ENCODE assay signal across 1 cellular context in the genomic region with DNA sequence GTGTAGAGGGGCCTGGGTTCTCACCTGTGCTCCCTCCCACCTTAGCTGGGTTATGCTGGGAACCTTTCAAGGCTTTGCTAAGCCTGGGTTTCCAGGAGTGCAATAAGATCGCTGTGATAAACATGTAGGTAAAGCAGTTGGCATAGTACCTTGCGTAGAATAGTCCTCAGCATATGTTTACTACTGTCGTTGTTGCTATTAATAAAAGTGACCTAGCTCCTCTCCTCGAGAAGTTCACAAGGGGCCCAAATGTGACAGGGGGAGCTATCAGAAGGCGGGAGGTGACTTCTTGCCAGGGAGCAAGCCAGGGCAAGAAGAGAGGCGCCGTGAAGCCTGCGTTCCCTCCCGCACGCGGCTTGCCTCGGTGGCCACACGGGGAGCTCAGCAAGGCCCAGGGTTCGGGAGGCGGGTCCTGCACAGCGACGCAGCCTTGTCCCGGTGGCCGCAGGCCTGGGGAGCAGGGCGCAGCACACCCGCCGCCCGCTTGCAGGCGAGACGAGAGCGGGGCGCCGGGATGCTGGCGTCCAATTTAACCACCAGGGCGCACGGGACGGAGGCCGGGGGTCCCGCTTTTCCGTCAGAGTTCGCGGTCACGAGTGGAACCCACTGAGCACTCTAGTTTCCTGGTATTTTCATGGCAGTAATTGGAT.
A peak's percentile ranks its signal among the peaks of the same experiment; 100 is the strongest.
TF ChIP-seq lines count a peak whose summit lies in the region.

No MANE protein-coding gene starts in this region.

TF ChIP-seq in HepG2, 621 proteins besides CTCF, POLR2A, EP300 and RAD21 (continued from another document and continues in another):
- TF ChIP-seq, protein P1, sequence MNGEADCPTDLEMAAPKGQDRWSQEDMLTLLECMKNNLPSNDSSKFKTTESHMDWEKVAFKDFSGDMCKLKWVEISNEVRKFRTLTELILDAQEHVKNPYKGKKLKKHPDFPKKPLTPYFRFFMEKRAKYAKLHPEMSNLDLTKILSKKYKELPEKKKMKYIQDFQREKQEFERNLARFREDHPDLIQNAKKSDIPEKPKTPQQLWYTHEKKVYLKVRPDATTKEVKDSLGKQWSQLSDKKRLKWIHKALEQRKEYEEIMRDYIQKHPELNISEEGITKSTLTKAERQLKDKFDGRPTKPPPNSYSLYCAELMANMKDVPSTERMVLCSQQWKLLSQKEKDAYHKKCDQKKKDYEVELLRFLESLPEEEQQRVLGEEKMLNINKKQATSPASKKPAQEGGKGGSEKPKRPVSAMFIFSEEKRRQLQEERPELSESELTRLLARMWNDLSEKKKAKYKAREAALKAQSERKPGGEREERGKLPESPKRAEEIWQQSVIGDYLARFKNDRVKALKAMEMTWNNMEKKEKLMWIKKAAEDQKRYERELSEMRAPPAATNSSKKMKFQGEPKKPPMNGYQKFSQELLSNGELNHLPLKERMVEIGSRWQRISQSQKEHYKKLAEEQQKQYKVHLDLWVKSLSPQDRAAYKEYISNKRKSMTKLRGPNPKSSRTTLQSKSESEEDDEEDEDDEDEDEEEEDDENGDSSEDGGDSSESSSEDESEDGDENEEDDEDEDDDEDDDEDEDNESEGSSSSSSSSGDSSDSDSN (CRISPR knock-in tag; IDR thresholded peaks at IDR 0.05) = peak; percentile 51
- TF ChIP-seq KDM5B (CRISPR knock-in tag; IDR thresholded peaks at IDR 0.05; ENCODE audit: borderline replicate concordance) (no peak), MLLT10 (CRISPR knock-in tag; IDR thresholded peaks at IDR 0.05) (no peak), MEIS1 (CRISPR knock-in tag; IDR thresholded peaks at IDR 0.05; ENCODE audit: borderline replicate concordance) (0 out of 2 replicates have a peak, but pooled peaks have one; percentile 41), SMAD9 (CRISPR knock-in tag; IDR thresholded peaks at IDR 0.05) (no peak), SPEN (CRISPR knock-in tag; IDR thresholded peaks at IDR 0.05; ENCODE audit: low read depth) (no peak), TSC22D2 (CRISPR knock-in tag; IDR thresholded peaks at IDR 0.05; ENCODE audit: borderline replicate concordance) (no peak), ZNF451 (CRISPR knock-in tag; IDR thresholded peaks at IDR 0.05) (no peak), GABPA (IDR thresholded peaks at IDR 0.05; ENCODE audit: low read depth, low read length) (no peak), GABPA (CRISPR knock-in tag; IDR thresholded peaks at IDR 0.05; ENCODE audit: low read depth) (no peak), REL (CRISPR knock-in tag; conservative IDR thresholded peaks at IDR 0.05) (no peak), ZNF317 (CRISPR knock-in tag; IDR thresholded peaks at IDR 0.05) (no peak), ZNF17 (CRISPR knock-in tag; IDR thresholded peaks at IDR 0.05) (no peak), MTA1 (CRISPR knock-in tag; IDR thresholded peaks at IDR 0.05; ENCODE audit: borderline replicate concordance) (no peak), KDM3A (CRISPR knock-in tag; IDR thresholded peaks at IDR 0.05; ENCODE audit: low read depth) (no peak), SAP130 (CRISPR knock-in tag; IDR thresholded peaks at IDR 0.05; ENCODE audit: low read depth) (no peak), KMT2B (CRISPR knock-in tag; IDR thresholded peaks at IDR 0.05) (no peak), DR1 (CRISPR knock-in tag; IDR thresholded peaks at IDR 0.05) (no peak), ZFAT (CRISPR knock-in tag; conservative IDR thresholded peaks at IDR 0.05) (no peak), THYN1 (CRISPR knock-in tag; IDR thresholded peaks at IDR 0.05; ENCODE audit: borderline replicate concordance, low read depth) (no peak)
- TF ChIP-seq, protein P2, sequence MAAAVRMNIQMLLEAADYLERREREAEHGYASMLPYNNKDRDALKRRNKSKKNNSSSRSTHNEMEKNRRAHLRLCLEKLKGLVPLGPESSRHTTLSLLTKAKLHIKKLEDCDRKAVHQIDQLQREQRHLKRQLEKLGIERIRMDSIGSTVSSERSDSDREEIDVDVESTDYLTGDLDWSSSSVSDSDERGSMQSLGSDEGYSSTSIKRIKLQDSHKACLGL (CRISPR knock-in tag; IDR thresholded peaks at IDR 0.05) = no peak
- TF ChIP-seq, protein P3, sequence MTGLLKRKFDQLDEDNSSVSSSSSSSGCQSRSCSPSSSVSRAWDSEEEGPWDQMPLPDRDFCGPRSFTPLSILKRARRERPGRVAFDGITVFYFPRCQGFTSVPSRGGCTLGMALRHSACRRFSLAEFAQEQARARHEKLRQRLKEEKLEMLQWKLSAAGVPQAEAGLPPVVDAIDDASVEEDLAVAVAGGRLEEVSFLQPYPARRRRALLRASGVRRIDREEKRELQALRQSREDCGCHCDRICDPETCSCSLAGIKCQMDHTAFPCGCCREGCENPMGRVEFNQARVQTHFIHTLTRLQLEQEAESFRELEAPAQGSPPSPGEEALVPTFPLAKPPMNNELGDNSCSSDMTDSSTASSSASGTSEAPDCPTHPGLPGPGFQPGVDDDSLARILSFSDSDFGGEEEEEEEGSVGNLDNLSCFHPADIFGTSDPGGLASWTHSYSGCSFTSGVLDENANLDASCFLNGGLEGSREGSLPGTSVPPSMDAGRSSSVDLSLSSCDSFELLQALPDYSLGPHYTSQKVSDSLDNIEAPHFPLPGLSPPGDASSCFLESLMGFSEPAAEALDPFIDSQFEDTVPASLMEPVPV (CRISPR knock-in tag; IDR thresholded peaks at IDR 0.05) = no peak
- TF ChIP-seq, protein P4, sequence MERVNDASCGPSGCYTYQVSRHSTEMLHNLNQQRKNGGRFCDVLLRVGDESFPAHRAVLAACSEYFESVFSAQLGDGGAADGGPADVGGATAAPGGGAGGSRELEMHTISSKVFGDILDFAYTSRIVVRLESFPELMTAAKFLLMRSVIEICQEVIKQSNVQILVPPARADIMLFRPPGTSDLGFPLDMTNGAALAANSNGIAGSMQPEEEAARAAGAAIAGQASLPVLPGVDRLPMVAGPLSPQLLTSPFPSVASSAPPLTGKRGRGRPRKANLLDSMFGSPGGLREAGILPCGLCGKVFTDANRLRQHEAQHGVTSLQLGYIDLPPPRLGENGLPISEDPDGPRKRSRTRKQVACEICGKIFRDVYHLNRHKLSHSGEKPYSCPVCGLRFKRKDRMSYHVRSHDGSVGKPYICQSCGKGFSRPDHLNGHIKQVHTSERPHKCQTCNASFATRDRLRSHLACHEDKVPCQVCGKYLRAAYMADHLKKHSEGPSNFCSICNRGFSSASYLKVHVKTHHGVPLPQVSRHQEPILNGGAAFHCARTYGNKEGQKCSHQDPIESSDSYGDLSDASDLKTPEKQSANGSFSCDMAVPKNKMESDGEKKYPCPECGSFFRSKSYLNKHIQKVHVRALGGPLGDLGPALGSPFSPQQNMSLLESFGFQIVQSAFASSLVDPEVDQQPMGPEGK (CRISPR knock-in tag; IDR thresholded peaks at IDR 0.05) = 0 out of 2 replicates have a peak, but pooled peaks have one; percentile 17
- TF ChIP-seq, protein P5, sequence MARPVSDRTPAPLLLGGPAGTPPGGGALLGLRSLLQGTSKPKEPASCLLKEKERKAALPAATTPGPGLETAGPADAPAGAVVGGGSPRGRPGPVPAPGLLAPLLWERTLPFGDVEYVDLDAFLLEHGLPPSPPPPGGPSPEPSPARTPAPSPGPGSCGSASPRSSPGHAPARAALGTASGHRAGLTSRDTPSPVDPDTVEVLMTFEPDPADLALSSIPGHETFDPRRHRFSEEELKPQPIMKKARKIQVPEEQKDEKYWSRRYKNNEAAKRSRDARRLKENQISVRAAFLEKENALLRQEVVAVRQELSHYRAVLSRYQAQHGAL (CRISPR knock-in tag; IDR thresholded peaks at IDR 0.05; ENCODE audit: not compliant biosample characterization) = no peak
- TF ChIP-seq, protein P6, sequence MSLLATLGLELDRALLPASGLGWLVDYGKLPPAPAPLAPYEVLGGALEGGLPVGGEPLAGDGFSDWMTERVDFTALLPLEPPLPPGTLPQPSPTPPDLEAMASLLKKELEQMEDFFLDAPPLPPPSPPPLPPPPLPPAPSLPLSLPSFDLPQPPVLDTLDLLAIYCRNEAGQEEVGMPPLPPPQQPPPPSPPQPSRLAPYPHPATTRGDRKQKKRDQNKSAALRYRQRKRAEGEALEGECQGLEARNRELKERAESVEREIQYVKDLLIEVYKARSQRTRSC (CRISPR knock-in tag; IDR thresholded peaks at IDR 0.05; ENCODE audit: low read depth) = no peak
- TF ChIP-seq, protein P7, sequence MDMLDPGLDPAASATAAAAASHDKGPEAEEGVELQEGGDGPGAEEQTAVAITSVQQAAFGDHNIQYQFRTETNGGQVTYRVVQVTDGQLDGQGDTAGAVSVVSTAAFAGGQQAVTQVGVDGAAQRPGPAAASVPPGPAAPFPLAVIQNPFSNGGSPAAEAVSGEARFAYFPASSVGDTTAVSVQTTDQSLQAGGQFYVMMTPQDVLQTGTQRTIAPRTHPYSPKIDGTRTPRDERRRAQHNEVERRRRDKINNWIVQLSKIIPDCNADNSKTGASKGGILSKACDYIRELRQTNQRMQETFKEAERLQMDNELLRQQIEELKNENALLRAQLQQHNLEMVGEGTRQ (IDR thresholded peaks at IDR 0.05; ENCODE audit: low read depth, low read length) = no peak
- TF ChIP-seq, protein P7 (CRISPR knock-in tag; IDR thresholded peaks at IDR 0.05; ENCODE audit: borderline replicate concordance) = no peak
- TF ChIP-seq, protein P8, sequence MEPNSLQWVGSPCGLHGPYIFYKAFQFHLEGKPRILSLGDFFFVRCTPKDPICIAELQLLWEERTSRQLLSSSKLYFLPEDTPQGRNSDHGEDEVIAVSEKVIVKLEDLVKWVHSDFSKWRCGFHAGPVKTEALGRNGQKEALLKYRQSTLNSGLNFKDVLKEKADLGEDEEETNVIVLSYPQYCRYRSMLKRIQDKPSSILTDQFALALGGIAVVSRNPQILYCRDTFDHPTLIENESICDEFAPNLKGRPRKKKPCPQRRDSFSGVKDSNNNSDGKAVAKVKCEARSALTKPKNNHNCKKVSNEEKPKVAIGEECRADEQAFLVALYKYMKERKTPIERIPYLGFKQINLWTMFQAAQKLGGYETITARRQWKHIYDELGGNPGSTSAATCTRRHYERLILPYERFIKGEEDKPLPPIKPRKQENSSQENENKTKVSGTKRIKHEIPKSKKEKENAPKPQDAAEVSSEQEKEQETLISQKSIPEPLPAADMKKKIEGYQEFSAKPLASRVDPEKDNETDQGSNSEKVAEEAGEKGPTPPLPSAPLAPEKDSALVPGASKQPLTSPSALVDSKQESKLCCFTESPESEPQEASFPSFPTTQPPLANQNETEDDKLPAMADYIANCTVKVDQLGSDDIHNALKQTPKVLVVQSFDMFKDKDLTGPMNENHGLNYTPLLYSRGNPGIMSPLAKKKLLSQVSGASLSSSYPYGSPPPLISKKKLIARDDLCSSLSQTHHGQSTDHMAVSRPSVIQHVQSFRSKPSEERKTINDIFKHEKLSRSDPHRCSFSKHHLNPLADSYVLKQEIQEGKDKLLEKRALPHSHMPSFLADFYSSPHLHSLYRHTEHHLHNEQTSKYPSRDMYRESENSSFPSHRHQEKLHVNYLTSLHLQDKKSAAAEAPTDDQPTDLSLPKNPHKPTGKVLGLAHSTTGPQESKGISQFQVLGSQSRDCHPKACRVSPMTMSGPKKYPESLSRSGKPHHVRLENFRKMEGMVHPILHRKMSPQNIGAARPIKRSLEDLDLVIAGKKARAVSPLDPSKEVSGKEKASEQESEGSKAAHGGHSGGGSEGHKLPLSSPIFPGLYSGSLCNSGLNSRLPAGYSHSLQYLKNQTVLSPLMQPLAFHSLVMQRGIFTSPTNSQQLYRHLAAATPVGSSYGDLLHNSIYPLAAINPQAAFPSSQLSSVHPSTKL (CRISPR knock-in tag; IDR thresholded peaks at IDR 0.05) = no peak
- TF ChIP-seq, protein P9, sequence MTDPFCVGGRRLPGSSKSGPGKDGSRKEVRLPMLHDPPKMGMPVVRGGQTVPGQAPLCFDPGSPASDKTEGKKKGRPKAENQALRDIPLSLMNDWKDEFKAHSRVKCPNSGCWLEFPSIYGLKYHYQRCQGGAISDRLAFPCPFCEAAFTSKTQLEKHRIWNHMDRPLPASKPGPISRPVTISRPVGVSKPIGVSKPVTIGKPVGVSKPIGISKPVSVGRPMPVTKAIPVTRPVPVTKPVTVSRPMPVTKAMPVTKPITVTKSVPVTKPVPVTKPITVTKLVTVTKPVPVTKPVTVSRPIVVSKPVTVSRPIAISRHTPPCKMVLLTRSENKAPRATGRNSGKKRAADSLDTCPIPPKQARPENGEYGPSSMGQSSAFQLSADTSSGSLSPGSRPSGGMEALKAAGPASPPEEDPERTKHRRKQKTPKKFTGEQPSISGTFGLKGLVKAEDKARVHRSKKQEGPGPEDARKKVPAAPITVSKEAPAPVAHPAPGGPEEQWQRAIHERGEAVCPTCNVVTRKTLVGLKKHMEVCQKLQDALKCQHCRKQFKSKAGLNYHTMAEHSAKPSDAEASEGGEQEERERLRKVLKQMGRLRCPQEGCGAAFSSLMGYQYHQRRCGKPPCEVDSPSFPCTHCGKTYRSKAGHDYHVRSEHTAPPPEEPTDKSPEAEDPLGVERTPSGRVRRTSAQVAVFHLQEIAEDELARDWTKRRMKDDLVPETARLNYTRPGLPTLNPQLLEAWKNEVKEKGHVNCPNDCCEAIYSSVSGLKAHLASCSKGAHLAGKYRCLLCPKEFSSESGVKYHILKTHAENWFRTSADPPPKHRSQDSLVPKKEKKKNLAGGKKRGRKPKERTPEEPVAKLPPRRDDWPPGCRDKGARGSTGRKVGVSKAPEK (CRISPR knock-in tag; IDR thresholded peaks at IDR 0.05; ENCODE audit: borderline replicate concordance) = no peak
- TF ChIP-seq, protein P10, sequence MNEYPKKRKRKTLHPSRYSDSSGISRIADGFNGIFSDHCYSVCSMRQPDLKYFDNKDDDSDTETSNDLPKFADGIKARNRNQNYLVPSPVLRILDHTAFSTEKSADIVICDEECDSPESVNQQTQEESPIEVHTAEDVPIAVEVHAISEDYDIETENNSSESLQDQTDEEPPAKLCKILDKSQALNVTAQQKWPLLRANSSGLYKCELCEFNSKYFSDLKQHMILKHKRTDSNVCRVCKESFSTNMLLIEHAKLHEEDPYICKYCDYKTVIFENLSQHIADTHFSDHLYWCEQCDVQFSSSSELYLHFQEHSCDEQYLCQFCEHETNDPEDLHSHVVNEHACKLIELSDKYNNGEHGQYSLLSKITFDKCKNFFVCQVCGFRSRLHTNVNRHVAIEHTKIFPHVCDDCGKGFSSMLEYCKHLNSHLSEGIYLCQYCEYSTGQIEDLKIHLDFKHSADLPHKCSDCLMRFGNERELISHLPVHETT (CRISPR knock-in tag; conservative IDR thresholded peaks at IDR 0.05) = no peak
- TF ChIP-seq, protein P11, sequence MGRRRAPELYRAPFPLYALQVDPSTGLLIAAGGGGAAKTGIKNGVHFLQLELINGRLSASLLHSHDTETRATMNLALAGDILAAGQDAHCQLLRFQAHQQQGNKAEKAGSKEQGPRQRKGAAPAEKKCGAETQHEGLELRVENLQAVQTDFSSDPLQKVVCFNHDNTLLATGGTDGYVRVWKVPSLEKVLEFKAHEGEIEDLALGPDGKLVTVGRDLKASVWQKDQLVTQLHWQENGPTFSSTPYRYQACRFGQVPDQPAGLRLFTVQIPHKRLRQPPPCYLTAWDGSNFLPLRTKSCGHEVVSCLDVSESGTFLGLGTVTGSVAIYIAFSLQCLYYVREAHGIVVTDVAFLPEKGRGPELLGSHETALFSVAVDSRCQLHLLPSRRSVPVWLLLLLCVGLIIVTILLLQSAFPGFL (CRISPR knock-in tag; IDR thresholded peaks at IDR 0.05) = no peak
